ENCODE assay signal across 24 cellular contexts in genomic region chr7:26326211-26326610, GRCh38.
"Had no signal": no experiment of that assay in that cellular context is flagged by ENCODE, and none has a peak within 500 bp of the region (broad histone marks: within the 10 kb centered on the region; RNA-seq: fewer than 3 reads in every experiment).

No MANE protein-coding gene starts in this region.

- H3K9me3 ChIP-seq: breast epithelium, esophagus muscularis mucosa, left lung, ovary, right lobe of liver, testis had no signal

- H3K36me3 ChIP-seq: breast epithelium, esophagus muscularis mucosa, heart right ventricle, left lung, ovary, right lobe of liver had no signal

- H3K4me1 ChIP-seq: breast epithelium, esophagus muscularis mucosa, testis had no signal

- FAIRE-seq: urothelium cell line had no signal

- H3K27me3 ChIP-seq: breast epithelium, esophagus muscularis mucosa, heart right ventricle, left lung, ovary, right lobe of liver, testis had no signal

- ATAC-seq: activated naive CD4-positive, alpha-beta T cell treated with anti-CD3 and anti-CD28 coated beads, Interleukin-2, amount 50 U/mL, for 72 hours; activated T-cell treated with anti-CD3 and anti-CD28 coated beads, Interleukin-2, amount 50 U/mL, for 4 hours; heart right ventricle; left lung; right lobe of liver; stimulated activated naive CD8-positive, alpha-beta T cell treated with anti-CD3 and anti-CD28 coated beads, Interleukin-15, Interleukin-2, amounts not matched to agents 100 U/mL and 50 U/mL, for 24 hours had no signal

- H3K27ac ChIP-seq: breast epithelium, esophagus muscularis mucosa, heart right ventricle, left lung, ovary, right lobe of liver, testis had no signal

- DNase-seq: activated CD4-positive, alpha-beta memory T cell treated with anti-CD3 and anti-CD28 coated beads for 36 hours; activated CD4-positive, alpha-beta T cell treated with anti-CD3 and anti-CD28 coated beads, Interleukin-2, amount 10 ng/mL, durations not matched to agents 24 days and 14 days; activated CD4-positive, CD25-positive, alpha-beta regulatory T cell treated with anti-CD3 and anti-CD28 coated beads, Interleukin-2, amount 50 U/mL, for 72 hours; activated naive CD4-positive, alpha-beta T cell; activated T-cell treated with anti-CD3 and anti-CD28 coated beads, Interleukin-2, amount 50 U/mL, for 4 hours; endodermal cell; foreskin melanocyte; heart right ventricle; kidney glomerular epithelial cell; left lung; naive B cell; nephron progenitor cell; ovary; right lobe of liver; stimulated activated CD4-positive, alpha-beta T cell treated with anti-CD3 and anti-CD28 coated beads, Interleukin-4, amount 100 ng/mL, for 1 hour; stimulated activated naive CD8-positive, alpha-beta T cell treated with anti-CD3 and anti-CD28 coated beads, Interleukin-15, Interleukin-2, amounts not matched to agents 100 U/mL and 50 U/mL, for 24 hours; T-helper 2 cell; testis; trophoblast cell had no signal

- H3K4me3 ChIP-seq: breast epithelium, esophagus muscularis mucosa, heart right ventricle, left lung, lung, ovary, right lobe of liver, testis had no signal
